ENCODE assay signal across 11 cellular contexts in genomic region chr3:178058629-178059028, GRCh38.
"Had no signal": no experiment of that assay in that cellular context is flagged by ENCODE, and none has a peak within 500 bp of the region (broad histone marks: within the 10 kb centered on the region; RNA-seq: fewer than 3 reads in every experiment).

No MANE protein-coding gene starts in this region.

- H3K4me1 ChIP-seq: foreskin keratinocyte had no signal

- H3K4me1 Mint-ChIP-seq: activated CD8-positive, alpha-beta memory T cell treated with anti-CD3 and anti-CD28 coated beads, Interleukin-2, amount 10 ng/mL, durations not matched to agents 7 days and 5 days; naive B cell; stimulated activated memory B cell treated with anti-CD40 and anti-IgM and Interleukin-4, amounts not matched to agents 10 μg/mL and 1 μg/mL and 100 μg/mL, for 72 hours had no signal

- ATAC-seq: activated CD8-positive, alpha-beta memory T cell treated with anti-CD3 and anti-CD28 coated beads, Interleukin-2, amount 10 ng/mL, durations not matched to agents 7 days and 5 days; stimulated activated memory B cell treated with anti-CD40 and anti-IgM and Interleukin-4, amounts not matched to agents 10 μg/mL and 1 μg/mL and 100 μg/mL, for 72 hours had no signal

- DNase-seq: activated CD4-positive, alpha-beta T cell treated with anti-CD3 and anti-CD28 coated beads, Interleukin-2, amount 50 U/mL, for 4 hours; activated CD8-positive, alpha-beta memory T cell treated with anti-CD3 and anti-CD28 coated beads, Interleukin-2, amount 10 ng/mL, durations not matched to agents 7 days and 5 days; activated effector memory CD4-positive, alpha-beta T cell treated with Interleukin-2 at 50 U/mL for 16 hours; activated T-cell treated with anti-CD3 and anti-CD28 coated beads, Interleukin-2, amount 50 U/mL, for 24 hours; brain microvascular endothelial cell; foreskin keratinocyte; heart left ventricle; naive B cell had no signal

- H3K27ac Mint-ChIP-seq: activated CD8-positive, alpha-beta memory T cell treated with anti-CD3 and anti-CD28 coated beads, Interleukin-2, amount 10 ng/mL, durations not matched to agents 7 days and 5 days; activated naive CD4-positive, alpha-beta T cell treated with anti-CD3 and anti-CD28 coated beads, Interleukin-2, amount 50 U/mL, for 24 hours; activated T-cell treated with anti-CD3 and anti-CD28 coated beads, Interleukin-2, amount 50 U/mL, for 24 hours; naive B cell; stimulated activated memory B cell treated with anti-CD40 and anti-IgM and Interleukin-4, amounts not matched to agents 10 μg/mL and 1 μg/mL and 100 μg/mL, for 72 hours; type B pancreatic cell had no signal

- H3K4me3 Mint-ChIP-seq: activated CD8-positive, alpha-beta memory T cell treated with anti-CD3 and anti-CD28 coated beads, Interleukin-2, amount 10 ng/mL, durations not matched to agents 7 days and 5 days; activated naive CD4-positive, alpha-beta T cell treated with anti-CD3 and anti-CD28 coated beads, Interleukin-2, amount 50 U/mL, for 24 hours; activated T-cell treated with anti-CD3 and anti-CD28 coated beads, Interleukin-2, amount 50 U/mL, for 24 hours; naive B cell; stimulated activated memory B cell treated with anti-CD40 and anti-IgM and Interleukin-4, amounts not matched to agents 10 μg/mL and 1 μg/mL and 100 μg/mL, for 72 hours; type B pancreatic cell had no signal

- H3K4me3 ChIP-seq: heart left ventricle had no signal

- H3K9me3 ChIP-seq: heart left ventricle had no signal

- H3K36me3 ChIP-seq: brain microvascular endothelial cell, heart left ventricle had no signal

- H3K9me3 Mint-ChIP-seq: activated naive CD4-positive, alpha-beta T cell treated with anti-CD3 and anti-CD28 coated beads, Interleukin-2, amount 50 U/mL, for 24 hours; activated T-cell treated with anti-CD3 and anti-CD28 coated beads, Interleukin-2, amount 50 U/mL, for 24 hours; naive B cell; stimulated activated memory B cell treated with anti-CD40 and anti-IgM and Interleukin-4, amounts not matched to agents 10 μg/mL and 1 μg/mL and 100 μg/mL, for 72 hours had no signal

- H3K27ac ChIP-seq: brain microvascular endothelial cell, foreskin keratinocyte had no signal

- H3K27me3 ChIP-seq: brain microvascular endothelial cell, foreskin keratinocyte, heart left ventricle had no signal

- H3K36me3 Mint-ChIP-seq: activated CD8-positive, alpha-beta memory T cell treated with anti-CD3 and anti-CD28 coated beads, Interleukin-2, amount 10 ng/mL, durations not matched to agents 7 days and 5 days; activated naive CD4-positive, alpha-beta T cell treated with anti-CD3 and anti-CD28 coated beads, Interleukin-2, amount 50 U/mL, for 24 hours; naive B cell; stimulated activated memory B cell treated with anti-CD40 and anti-IgM and Interleukin-4, amounts not matched to agents 10 μg/mL and 1 μg/mL and 100 μg/mL, for 72 hours; type B pancreatic cell had no signal

- H3K27me3 Mint-ChIP-seq: activated CD8-positive, alpha-beta memory T cell treated with anti-CD3 and anti-CD28 coated beads, Interleukin-2, amount 10 ng/mL, durations not matched to agents 7 days and 5 days; activated naive CD4-positive, alpha-beta T cell treated with anti-CD3 and anti-CD28 coated beads, Interleukin-2, amount 50 U/mL, for 24 hours; activated T-cell treated with anti-CD3 and anti-CD28 coated beads, Interleukin-2, amount 50 U/mL, for 24 hours; naive B cell; type B pancreatic cell had no signal
